In the genomic region with DNA sequence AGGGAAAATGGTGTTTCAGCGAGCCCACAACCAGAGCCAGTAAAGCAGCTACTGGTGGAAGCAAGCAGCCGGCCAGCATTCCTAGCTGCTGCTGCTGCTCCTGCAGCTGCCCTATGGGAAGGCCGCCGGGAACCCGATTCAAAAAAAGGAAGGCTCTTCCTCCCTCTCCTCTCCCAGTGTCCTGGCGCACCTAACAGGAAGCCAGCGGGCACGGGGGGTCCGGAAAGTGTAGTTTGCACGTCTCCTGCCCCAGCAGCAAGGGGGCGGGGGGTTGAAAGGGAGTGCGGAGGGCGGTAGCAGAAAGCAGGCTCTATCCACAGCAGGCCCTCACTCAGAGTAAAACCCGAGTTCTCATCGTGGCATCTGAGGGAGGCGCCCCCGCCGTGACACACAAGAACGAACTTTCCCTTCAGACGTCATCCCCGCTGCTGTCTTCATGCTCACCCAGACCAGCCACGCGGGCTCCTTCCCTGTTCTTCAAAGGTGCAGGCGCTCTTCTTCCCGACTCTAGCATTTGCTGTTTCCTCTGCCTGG, we compare ENCODE assay signal across 9 cellular contexts. TPM values are rescaled to one million over a fixed set of nuclear protein-coding genes. Genes with fewer than 3 reads are reported as not detected.
A peak's percentile ranks its signal among the peaks of the same experiment; 100 is the strongest.
DNase-seq lines count a peak whose midpoint lies in the region; ATAC-seq and TF ChIP-seq lines count a peak whose summit lies in the region.
"Had no signal": no experiment of that assay in that cellular context is flagged by ENCODE, and none has a peak within 500 bp of the region (broad histone marks: within the 10 kb centered on the region; RNA-seq: fewer than 3 reads in every experiment).

No MANE protein-coding gene starts in this region.

- peak overlapping the region in 4 of 5 donors; percentile 45 to 65 (median 57) for H3K9ac ChIP-seq in subcutaneous abdominal adipose tissue (ENCODE audit: low read length in 5 of 5)

- H3K9me3 ChIP-seq in mucosa of descending colon, result no peaks in the 10 kb centered on the region
- H3K9me3 ChIP-seq in subcutaneous abdominal adipose tissue (ENCODE audit: control insufficient read depth in 5 of 5, low read length in 5 of 5), result no peaks in the 10 kb centered on the region

- in situ Hi-C loops in G401 (cut with HindIII; ENCODE audit: low sequenced_read_pairs), result no loop called here

- peak; percentile 13 for DNase-seq in EL
- DNase-seq in LoVo (ENCODE audit: low spot score), result peak; percentile 38
- DNase-seq in epithelial cell of proximal tubule (ENCODE audit: low read depth), result no peak
- DNase-seq in mucosa of descending colon, result peak; percentile 38 to 58 (median 40)
- no peak for DNase-seq in G401 (ENCODE audit: low spot score)
- no peak for DNase-seq in stimulated activated naive CD4-positive, alpha-beta T cell (lab: John Stamatoyannopoulos, UW)
- DNase-seq in NCI-H345 treated with DMSO at 0.1 percent for 48 hours (lab: John Stamatoyannopoulos, UW; ENCODE audit: unreplicated experiment), result no peak

- peak overlapping the region; percentile 57 for H3K4me3 ChIP-seq in epithelial cell of proximal tubule (ENCODE audit: low read depth, low read length)
- H3K4me3 ChIP-seq in mucosa of descending colon, result no peak overlapping the region
- H3K4me3 ChIP-seq in subcutaneous abdominal adipose tissue (ENCODE audit: low read depth in 1 of 5, low read length in 5 of 5), result peak overlapping the region; percentile 59 to 72 (median 62)

- H3K36me3 ChIP-seq in mucosa of descending colon (ENCODE audit: low read depth) (no peaks in the 10 kb centered on the region), subcutaneous abdominal adipose tissue (ENCODE audit: control insufficient read depth in 5 of 5, insufficient read depth in 5 of 5, low read length in 5 of 5) (no peaks in the 10 kb centered on the region)

- H3K4me1 ChIP-seq in mucosa of descending colon (ENCODE audit: low read depth), result peaks cover 39% of the 10 kb centered on the region
- peaks cover 0 to 19% (median 13%) of the 10 kb centered on the region in 5 donors for H3K4me1 ChIP-seq in subcutaneous abdominal adipose tissue (ENCODE audit: control insufficient read depth in 5 of 5, insufficient read depth in 5 of 5, low read length in 5 of 5)

- intact Hi-C loops in mucosa of descending colon (cut with DNase I, micrococcal nuclease), result no loop called here

- no peak for TF ChIP-seq CTCF in epithelial cell of proximal tubule (conservative IDR thresholded peaks at IDR 0.05; ENCODE audit: low read depth, low read length)
- TF ChIP-seq CTCF in mucosa of descending colon (IDR thresholded peaks at IDR 0.05), result no peak

- H3K27me3 ChIP-seq in subcutaneous abdominal adipose tissue (ENCODE audit: control insufficient read depth in 5 of 5, insufficient read depth in 4 of 5, low read length in 5 of 5), result no peaks in the 10 kb centered on the region

- peak overlapping the region; percentile 52 for H3K27ac ChIP-seq in subcutaneous abdominal adipose tissue (ENCODE audit: low read depth, low read length)

- no peak for ATAC-seq in mucosa of descending colon

RNA-seq across cellular contexts. Expression of a gene that starts 16.5 kb away (rescaled TPM):
- total RNA-seq in epithelial cell of proximal tubule, result not detected in 2 replicates
- not detected for total RNA-seq in mucosa of descending colon
- total RNA-seq in G401 (2014; rRNA removed; shearing (Covaris generic)), result not detected in 2 replicates
- total RNA-seq: bronchial epithelial cell had no signal

RNA-seq across cellular contexts. Expression of a gene that starts 21.2 kb away (rescaled TPM):
- 12.7 and 20.9 TPM in 2 replicates for total RNA-seq in epithelial cell of proximal tubule
- 100 to 1,000 TPM in 1 of 3 donors, 10 to 100 TPM in 2; 60.0 to 151 (median 77.9) TPM for total RNA-seq in mucosa of descending colon
- 17.8 and 32.9 TPM in 2 replicates for total RNA-seq in G401 (2014; rRNA removed; shearing (Covaris generic))

Comparison
In these comparisons a context has a peak if more than half of its experiments do, and no peak if none do; other contexts are left out.
1. DNase-seq: peak in EL (single experiment), LoVo (single experiment) and mucosa of descending colon (3 of 3); none in epithelial cell of proximal tubule (single experiment), G401 (single experiment), stimulated activated naive CD4-positive, alpha-beta T cell (0 of 6) and NCI-H345 treated with DMSO at 0.1 percent for 48 hours (single experiment).